1 cellular context compared by ENCODE assay signal in genomic region chr19:35775298-35776101, GRCh38.
TF ChIP-seq lines count a peak whose summit lies in the region.

Gene ARHGAP33 (plus strand): TSS chr19:35775564. CDS start chr19:35775659, 95 bp downstream.

TF ChIP-seq in GM12878, 131 proteins besides CTCF, POLR2A, EP300 and RAD21 (continued from another document):
- TF ChIP-seq NKRF (conservative IDR thresholded peaks at IDR 0.05) (peak; percentile 73), FOS (IDR thresholded peaks at IDR 0.05; ENCODE audit: borderline replicate concordance, extremely low read depth, insufficient read length) (no peak), IRF4 (IDR thresholded peaks at IDR 0.05; ENCODE audit: low read depth, low read length) (no peak), KDM1A (IDR thresholded peaks at IDR 0.05; ENCODE audit: borderline replicate concordance) (no peak), ZNF217 (IDR thresholded peaks at IDR 0.05) (no peak), YY1 (IDR thresholded peaks at IDR 0.05; ENCODE audit: low read depth, low read length) (peak; percentile 86), EGR1 (IDR thresholded peaks at IDR 0.05; ENCODE audit: borderline replicate concordance in 1 of 2, low read depth in 2 of 2, low read length in 2 of 2) (peak in 1 of 2 experiments; percentile 73; a peak in 1 of 3 replicates), CREM (IDR thresholded peaks at IDR 0.05; ENCODE audit: low read depth) (peak; percentile 6; the same call in 1 of the 2 replicates), NFIC (IDR thresholded peaks at IDR 0.05; ENCODE audit: low read depth, low read length) (no peak), LARP7 (IDR thresholded peaks at IDR 0.05) (0 out of 2 replicates have a peak, but pooled peaks have one; percentile 60), ZNF207 (IDR thresholded peaks at IDR 0.05; ENCODE audit: borderline replicate concordance) (no peak), IKZF1 (conservative IDR thresholded peaks at IDR 0.05) (peak; percentile 28; the same call in 1 of the 2 replicates), CHD2 (IDR thresholded peaks at IDR 0.05; ENCODE audit: borderline replicate concordance, low read depth, low read length) (0 out of 2 replicates have a peak, but pooled peaks have one; percentile 45)
